In genomic region chr1:158075078-158075477, GRCh38 we compare ENCODE assay signal across 1 cellular context.
TF ChIP-seq lines count a peak whose summit lies in the region.

No MANE protein-coding gene starts in this region.

TF ChIP-seq in HepG2, 621 proteins besides CTCF, POLR2A, EP300 and RAD21 (continued from another document):
- TF ChIP-seq MNT (IDR thresholded peaks at IDR 0.05) = peak; percentile 62
- TF ChIP-seq, protein P1, sequence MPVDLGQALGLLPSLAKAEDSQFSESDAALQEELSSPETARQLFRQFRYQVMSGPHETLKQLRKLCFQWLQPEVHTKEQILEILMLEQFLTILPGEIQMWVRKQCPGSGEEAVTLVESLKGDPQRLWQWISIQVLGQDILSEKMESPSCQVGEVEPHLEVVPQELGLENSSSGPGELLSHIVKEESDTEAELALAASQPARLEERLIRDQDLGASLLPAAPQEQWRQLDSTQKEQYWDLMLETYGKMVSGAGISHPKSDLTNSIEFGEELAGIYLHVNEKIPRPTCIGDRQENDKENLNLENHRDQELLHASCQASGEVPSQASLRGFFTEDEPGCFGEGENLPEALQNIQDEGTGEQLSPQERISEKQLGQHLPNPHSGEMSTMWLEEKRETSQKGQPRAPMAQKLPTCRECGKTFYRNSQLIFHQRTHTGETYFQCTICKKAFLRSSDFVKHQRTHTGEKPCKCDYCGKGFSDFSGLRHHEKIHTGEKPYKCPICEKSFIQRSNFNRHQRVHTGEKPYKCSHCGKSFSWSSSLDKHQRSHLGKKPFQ (CRISPR knock-in tag; IDR thresholded peaks at IDR 0.05; ENCODE audit: insufficient replicate concordance) = no peak
- no peak for TF ChIP-seq ZNF484 (CRISPR knock-in tag; IDR thresholded peaks at IDR 0.05; ENCODE audit: borderline replicate concordance, low read depth)
- TF ChIP-seq RARG (CRISPR knock-in tag; IDR thresholded peaks at IDR 0.05; ENCODE audit: low read depth) = no peak
- no peak for TF ChIP-seq CAMTA2 (CRISPR knock-in tag; IDR thresholded peaks at IDR 0.05; ENCODE audit: borderline replicate concordance)
